7 cellular contexts compared by ENCODE assay signal in the genomic region with DNA sequence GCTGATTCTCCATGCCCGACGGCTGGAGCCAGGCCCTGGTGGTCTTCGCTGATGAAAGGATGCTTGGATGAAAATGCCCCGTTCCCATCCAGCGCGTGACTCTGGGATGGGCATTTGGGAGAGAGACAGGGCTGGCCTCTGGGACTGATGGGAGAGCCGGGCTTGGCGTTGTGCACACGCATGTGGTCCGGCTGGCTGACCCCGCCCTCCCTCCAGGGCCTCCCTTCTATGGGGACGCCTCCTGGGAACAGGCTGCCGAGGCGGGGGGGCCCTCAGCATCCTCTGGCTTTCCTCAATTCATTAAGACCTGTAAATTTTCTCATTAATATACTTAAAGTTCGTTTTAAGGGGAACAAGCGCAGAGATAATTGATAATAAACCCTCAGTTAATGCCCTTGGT. TPM values are rescaled to one million over a fixed set of nuclear protein-coding genes. Genes with fewer than 3 reads are reported as not detected.
"Had no signal": no experiment of that assay in that cellular context is flagged by ENCODE, and none has a peak within 500 bp of the region (broad histone marks: within the 10 kb centered on the region; RNA-seq: fewer than 3 reads in every experiment).

No MANE protein-coding gene starts in this region.

- DNase-seq: GOT3, H9, HCEC 1CT, IMR-90, KG1 had no signal

- H3K4me3 ChIP-seq: K562 had no signal

RNA-seq across cellular contexts. Expression of a gene that starts 36.8 kb away (rescaled TPM):
- total RNA-seq: IMR-90, K562 had no signal
- polyA plus RNA-seq: IMR-90, K562 had no signal

RNA-seq across cellular contexts. Expression of a gene that starts 52.0 kb away (rescaled TPM):
- total RNA-seq: H9, HT-29, IMR-90 had no signal
- polyA plus RNA-seq: IMR-90, K562 had no signal
